16 cellular contexts compared by ENCODE assay signal in genomic region chr11:126732981-126733380, GRCh38.
DNase-seq lines count a peak whose midpoint lies in the region; ATAC-seq, FAIRE-seq and TF ChIP-seq lines count a peak whose summit lies in the region.
"Had no signal": no experiment of that assay in that cellular context is flagged by ENCODE, and none has a peak within 500 bp of the region (broad histone marks: within the 10 kb centered on the region; RNA-seq: fewer than 3 reads in every experiment).

No MANE protein-coding gene starts in this region.

- POLR2A ChIA-PET in GM12878 (lab: Charles Lee): no interaction called here

- no TSS peak for BruUV-seq in GM12878 (replicated peaks; lab: Mats Ljungman, UMichigan)

- peak; percentile 89 for FAIRE-seq in GM12878 (lab: Jason Lieb, UNC)

- intact Hi-C loops in GM12878 (cut with micrococcal nuclease; ENCODE audit: unreplicated experiment): no loop called here

- no peaks in the 10 kb centered on the region for H3K79me2 ChIP-seq in GM12878 (ENCODE audit: control insufficient read depth, insufficient read depth, low read length)

- peaks cover 40% of the 10 kb centered on the region for H3K4me1 ChIP-seq in GM12878 (ENCODE audit: control insufficient read depth, insufficient read depth, low read length)
- H3K4me1 ChIP-seq: Caco-2, left ventricle myocardium inferior, transverse colon had no signal

- CTCF ChIA-PET in GM12878 (lab: Yijun Ruan, JAX): interaction anchor here (3.6 kb wide), 1 partner anchor 16 kb away, joined by 21 read pairs; no protein-coding TSS in a partner anchor

- TF ChIP-seq RAD21 in GM12878 (IDR thresholded peaks at IDR 0.05; ENCODE audit: insufficient read depth, low read depth, low read length): no peak

- RAD21 ChIA-PET in GM12878 (lab: Charles Lee; ENCODE audit: unreplicated experiment): no interaction called here

- no peaks in the 10 kb centered on the region for H3K9me3 ChIP-seq in GM12878 (replicated peaks; ENCODE audit: control insufficient read depth, insufficient read depth, low read length)
- H3K9me3 ChIP-seq: Caco-2, left ventricle myocardium inferior, transverse colon had no signal

- no peak for TF ChIP-seq EP300 in GM12878 (IDR thresholded peaks at IDR 0.05; ENCODE audit: borderline replicate concordance in 1 of 2, control insufficient read depth in 1 of 2, low read depth in 2 of 2, low read length in 2 of 2)

- no peak for TF ChIP-seq CTCF in GM12878 (IDR thresholded peaks at IDR 0.05 in 2 of 3, conservative IDR thresholded peaks at IDR 0.05 in 1 of 3; ENCODE audit: control insufficient read depth in 2 of 3, extremely low read depth in 1 of 3, insufficient read depth in 1 of 3, low read depth in 3 of 3, low read length in 3 of 3)

- DNase-seq in GM12878 (ENCODE audit: low read depth, low spot score) (peak; percentile 11), DMS 273 (lab: John Stamatoyannopoulos, UW; ENCODE audit: unreplicated experiment) (no peak), DMS53 treated with DMSO at 0.1 percent for 48 hours (lab: John Stamatoyannopoulos, UW; ENCODE audit: unreplicated experiment) (no peak), HUDEP-2 (lab: John Stamatoyannopoulos, UW; ENCODE audit: unreplicated experiment in 76 of 76) (no peak)
- DNase-seq: activated CD4-positive, CD25-positive, alpha-beta regulatory T cell; activated T-cell treated with anti-CD3 and anti-CD28 coated beads, Interleukin-2, amount 50 U/mL, for 24 hours; aorta; Caco-2; KBM-7; left ventricle myocardium inferior; NCI-H2107; transverse colon had no signal

- WGBS in GM12878 (ENCODE audit: insufficient coverage, insufficient replicate concordance, low lambda C conversion rate, missing lambda C conversion rate): 1% methylated on average over 4 of the region's 4 CpGs

- in situ Hi-C loops in GM12878 (cut with MboI): no loop called here

- no peaks in the 10 kb centered on the region for H3K36me3 ChIP-seq in GM12878 (ENCODE audit: control insufficient read depth in 2 of 2, insufficient read depth in 2 of 2, low read length in 1 of 2)
- H3K36me3 ChIP-seq: left ventricle myocardium inferior, transverse colon had no signal

- no peak for TF ChIP-seq POLR2A in GM12878 (IDR thresholded peaks at IDR 0.05; ENCODE audit: low read depth, low read length)

- no peaks in the 10 kb centered on the region for H4K20me1 ChIP-seq in GM12878 (ENCODE audit: control insufficient read depth, insufficient read depth)

- peak overlapping the region; percentile 60 for H3K27ac ChIP-seq in GM12878 (ENCODE audit: control insufficient read depth, insufficient read depth)
- H3K27ac ChIP-seq: left ventricle myocardium inferior, transverse colon had no signal

- H3K27me3 ChIP-seq in GM12878 (replicated peaks in 1 of 2; ENCODE audit: control insufficient read depth in 2 of 2, insufficient read depth in 2 of 2, low read length in 1 of 2): no peaks in the 10 kb centered on the region; a peak in 2 of 4 replicates

- H3K4me3 ChIP-seq in GM12878: peak overlapping the region; percentile 0; the same call in 1 of the 2 replicates
- H3K4me3 ChIP-seq: left ventricle myocardium inferior, transverse colon had no signal

- SMC1A ChIA-PET in GM12878 (lab: Charles Lee; ENCODE audit: uncharacterized antibody, unreplicated experiment): interaction anchor here (1.5 kb wide), 1 partner anchor 15 kb away, joined by 5 read pairs; no protein-coding TSS in a partner anchor

- ATAC-seq in GM18870 (IDR thresholded peaks at IDR 0.05; ENCODE audit: unreplicated experiment): peak; percentile 77
- peak; percentile 68 for ATAC-seq in GM21447 (IDR thresholded peaks at IDR 0.05; ENCODE audit: unreplicated experiment)
- ATAC-seq in HG03064 (IDR thresholded peaks at IDR 0.05; ENCODE audit: low read depth, unreplicated experiment): peak; percentile 69
- ATAC-seq in GM12878: peak; percentile 76
- ATAC-seq in GM19324 (IDR thresholded peaks at IDR 0.05; ENCODE audit: low FRiP score, unreplicated experiment): no peak

- H3K9ac ChIP-seq in GM12878 (ENCODE audit: control insufficient read depth, insufficient read depth, low read length): peak overlapping the region; percentile 25; the same call in 1 of the 2 replicates

- no peak overlapping the region; the same call in none of the 2 replicates for H2AFZ ChIP-seq in GM12878 (ENCODE audit: control insufficient read depth, low read depth, low read length)

- H3K4me2 ChIP-seq in GM12878 (ENCODE audit: control insufficient read depth, insufficient read depth): peak overlapping the region; percentile 76

TF ChIP-seq in GM12878, 131 proteins besides CTCF, POLR2A, EP300 and RAD21:
- TF ChIP-seq MEF2A (IDR thresholded peaks at IDR 0.05; ENCODE audit: insufficient read depth, low read depth, low read length) (0 out of 2 replicates have a peak, but pooled peaks have one; percentile 8), CREM (IDR thresholded peaks at IDR 0.05; ENCODE audit: low read depth) (no peak)
